In genomic region chr13:35723061-35723461, GRCh38 we compare ENCODE assay signal across 18 cellular contexts.
DNase-seq lines count a peak whose midpoint lies in the region; FAIRE-seq and TF ChIP-seq lines count a peak whose summit lies in the region.
"Had no signal": no experiment of that assay in that cellular context is flagged by ENCODE, and none has a peak within 500 bp of the region (broad histone marks: within the 10 kb centered on the region; RNA-seq: fewer than 3 reads in every experiment).

No MANE protein-coding gene starts in this region.

- H3K79me2 ChIP-seq in osteoblast (ENCODE audit: insufficient read depth, low read length), result no peaks in the 10 kb centered on the region

- H3K4me3 ChIP-seq in fibroblast of the aortic adventitia (ENCODE audit: low read depth, low read length) (no peak overlapping the region), osteoblast (ENCODE audit: insufficient read depth, low read length) (no peak overlapping the region)

- TF ChIP-seq CTCF in fibroblast of the aortic adventitia (IDR thresholded peaks at IDR 0.05; ENCODE audit: insufficient read depth, low read length), result no peak
- no peak for TF ChIP-seq CTCF in osteoblast (IDR thresholded peaks at IDR 0.05; ENCODE audit: extremely low read depth, low read depth, low read length)

- no peaks in the 10 kb centered on the region for H4K20me1 ChIP-seq in osteoblast (ENCODE audit: insufficient read depth, low read length)

- no peak for FAIRE-seq in GM19239 (lab: Jason Lieb, UNC)
- FAIRE-seq: GM12892, small intestine had no signal

- no peaks in the 10 kb centered on the region for H3K36me3 ChIP-seq in osteoblast (ENCODE audit: insufficient read depth, low read length)
- H3K36me3 ChIP-seq: neutrophil had no signal

- H3K27me3 ChIP-seq in osteoblast (ENCODE audit: insufficient read depth, low read length), result peaks cover 2% of the 10 kb centered on the region

- peaks cover 18% of the 10 kb centered on the region for H3K4me1 ChIP-seq in osteoblast (ENCODE audit: insufficient read depth, low read length)

- peak overlapping the region; percentile 65 for H3K4me2 ChIP-seq in osteoblast (ENCODE audit: insufficient read depth, low read length)

- DNase-seq in AG08395 (ENCODE audit: low spot score) (peak; percentile 46), MV-4-11 (lab: John Stamatoyannopoulos, UW) (peak; percentile 69), fibroblast of the aortic adventitia (ENCODE audit: low read depth) (peak; percentile 60), osteoblast (ENCODE audit: insufficient read length, low spot score, missing footprints) (peak; percentile 11), inferior parietal cortex (ENCODE audit: extremely low spot score) (no peak), T-helper 2 cell (no peak), GM19239 (ENCODE audit: insufficient read length, low spot score) (no peak), epidermal melanocyte (ENCODE audit: insufficient read length, low spot score) (no peak)
- DNase-seq: ACHN; activated CD4-positive, alpha-beta T cell treated with anti-CD3 and anti-CD28 coated beads for 36 hours; activated gamma-delta T cell treated with Interleukin-2 at 50 U/mL for 16 hours; foreskin melanocyte; NCI-H1417; SHP77; small intestine; T-helper 9 cell had no signal

- H2AFZ ChIP-seq in osteoblast (ENCODE audit: low read length), result no peak overlapping the region

- no peak overlapping the region for H3K27ac ChIP-seq in osteoblast (ENCODE audit: low read depth, low read length)
- H3K27ac ChIP-seq: neutrophil had no signal

- H3K9me3 ChIP-seq in osteoblast (ENCODE audit: low read depth, low read length), result no peaks in the 10 kb centered on the region
- H3K9me3 ChIP-seq: neutrophil had no signal

Comparison
In these comparisons a context has a peak if more than half of its experiments do, and no peak if none do; other contexts are left out.
1. DNase-seq: peak in AG08395 (single experiment), MV-4-11 (single experiment), fibroblast of the aortic adventitia (single experiment) and osteoblast (single experiment); none in inferior parietal cortex (single experiment), T-helper 2 cell (0 of 5), GM19239 (single experiment) and epidermal melanocyte (single experiment).